ENCODE assay signal across 8 cellular contexts in genomic region chr6:170552765-170553685, GRCh38. TPM values are rescaled to one million over a fixed set of nuclear protein-coding genes. Genes with fewer than 3 reads are reported as not detected.
DNase-seq lines count a peak whose midpoint lies in the region; ATAC-seq and TF ChIP-seq lines count a peak whose summit lies in the region.

Gene PSMB1 (minus strand): TSS chr6:170553307. CDS start chr6:170553242, 65 bp downstream.

- H3K36me3 Mint-ChIP-seq in Calu3 (ENCODE audit: insufficient read depth, unreplicated experiment), result peaks cover 10% of the 10 kb centered on the region

- H3K27me3 Mint-ChIP-seq in Calu3 (ENCODE audit: unreplicated experiment), result no peaks in the 10 kb centered on the region

- peaks cover 14% of the 10 kb centered on the region for H3K4me1 Mint-ChIP-seq in Calu3 (ENCODE audit: low read depth, unreplicated experiment)

- peaks cover 34% of the 10 kb centered on the region for H4K20me1 ChIP-seq in OCI-LY3 (ENCODE audit: insufficient read depth, low read length)

- H3K4me2 ChIP-seq in OCI-LY3 (ENCODE audit: low read length), result peak within 1 kb of the TSS; percentile 67

- no peak within 1 kb of the TSS for H3K4me3 Mint-ChIP-seq in Calu3 (ENCODE audit: low read depth, unreplicated experiment)

- DNase-seq in Calu3, result peak; percentile 85
- peak; percentile 88 for DNase-seq in activated CD8-positive, alpha-beta memory T cell treated with anti-CD3 and anti-CD28 coated beads, Interleukin-2, amount 50 U/mL, for 48 hours
- DNase-seq in epidermal melanocyte (ENCODE audit: insufficient read length, low spot score), result peak; percentile 24
- peak; percentile 94 for DNase-seq in midbrain (lab: John Stamatoyannopoulos, UW)
- peak; percentile 56 to 70 for DNase-seq in stimulated activated CD8-positive, alpha-beta memory T cell treated with anti-CD3 and anti-CD28 coated beads, Interleukin-2, amount 100 ng/mL, for 1 hour (ENCODE audit: low read depth in 2 of 2)

- H3K9me3 Mint-ChIP-seq in Calu3 (ENCODE audit: low read depth, unreplicated experiment), result no peaks in the 10 kb centered on the region

- BruUV-seq in Calu3 (replicated peaks; lab: Mats Ljungman, UMichigan), result no TSS peak

- CTCF ChIA-PET in Calu3 (lab: Charles Lee), result no interaction called here

- H3K27me3 ChIP-seq in HUES64 (ENCODE audit: insufficient read depth, low read length) (no peaks in the 10 kb centered on the region), OCI-LY3 (ENCODE audit: low read depth, low read length) (no peaks in the 10 kb centered on the region)

- ATAC-seq in GM21447 (IDR thresholded peaks at IDR 0.05; ENCODE audit: unreplicated experiment), result peak; percentile 58

- TF ChIP-seq CTCF in Calu3 (IDR thresholded peaks at IDR 0.05; ENCODE audit: unreplicated experiment) (no peak), OCI-LY3 (IDR thresholded peaks at IDR 0.05; ENCODE audit: low read depth, low read length) (no peak)

- H3K9me3 ChIP-seq in HUES64 (ENCODE audit: insufficient read depth, low read depth, low read length), result no peaks in the 10 kb centered on the region
- H3K9me3 ChIP-seq in OCI-LY3 (ENCODE audit: insufficient read depth, low read length), result no peaks in the 10 kb centered on the region

- peaks cover 87% of the 10 kb centered on the region for H3K79me2 ChIP-seq in OCI-LY3 (ENCODE audit: low read length)

- under 1% methylated on average over 44 of the region's 46 CpGs for WGBS in HUES64

- H3K27ac ChIP-seq in HUES64 (ENCODE audit: low read depth, low read length), result peak within 1 kb of the TSS; percentile 96
- peak within 1 kb of the TSS; percentile 81 for H3K27ac ChIP-seq in OCI-LY3 (ENCODE audit: low read length)

- H3K4me3 ChIP-seq in HUES64 (ENCODE audit: low read length), result peak within 1 kb of the TSS; percentile 92
- H3K4me3 ChIP-seq in OCI-LY3 (ENCODE audit: low read length), result peak within 1 kb of the TSS; percentile 87

- intact Hi-C loops in Calu3 (cut with micrococcal nuclease; ENCODE audit: unreplicated experiment), result no loop called here

- H3K4me1 ChIP-seq in HUES64 (ENCODE audit: insufficient read depth, low read length) (peaks cover 10% of the 10 kb centered on the region; the same call in 1 of the 2 replicates), OCI-LY3 (ENCODE audit: low read length) (peaks cover 18% of the 10 kb centered on the region)

- H3K27ac Mint-ChIP-seq in Calu3 (ENCODE audit: unreplicated experiment), result no peak within 1 kb of the TSS

- H3K9ac ChIP-seq in HUES64 (ENCODE audit: low read depth, low read length) (peak within 1 kb of the TSS; percentile 96), OCI-LY3 (ENCODE audit: low read length) (peak within 1 kb of the TSS; percentile 77)

- H3K36me3 ChIP-seq in HUES64 (ENCODE audit: insufficient read depth, low read length) (peaks cover 31% of the 10 kb centered on the region), OCI-LY3 (replicated peaks; ENCODE audit: low read depth, low read length) (peaks cover 17% of the 10 kb centered on the region)

- H2AFZ ChIP-seq in OCI-LY3 (ENCODE audit: low read depth, low read length), result peak within 1 kb of the TSS; percentile 99

RNA-seq across cellular contexts. Expression of gene PSMB1, which starts in this region (rescaled TPM):
- 151 and 156 TPM in 2 replicates for total RNA-seq in Calu3 (2022)
- polyA plus RNA-seq in HUES64 (2013, experiment 1 of 2), result 270 TPM
- polyA plus RNA-seq in HUES64 (2013, experiment 2 of 2), result 242 TPM

Comparison
In these comparisons a context has a peak if more than half of its experiments do, and no peak if none do; other contexts are left out.
1. Peak in every context shown above with its lines: DNase-seq, ATAC-seq, H3K4me3 ChIP-seq and H3K27ac ChIP-seq.
2. DNase-seq: peak in every context shown above with its lines; median percentile 94 in midbrain; 88 in activated CD8-positive, alpha-beta memory T cell treated with anti-CD3 and anti-CD28 coated beads, Interleukin-2, amount 50 U/mL, for 48 hours; 85 in Calu3; 63 in stimulated activated CD8-positive, alpha-beta memory T cell treated with anti-CD3 and anti-CD28 coated beads, Interleukin-2, amount 100 ng/mL, for 1 hour; 24 in epidermal melanocyte.